Comparison of ENCODE assay signal across 8 cellular contexts in the genomic region with DNA sequence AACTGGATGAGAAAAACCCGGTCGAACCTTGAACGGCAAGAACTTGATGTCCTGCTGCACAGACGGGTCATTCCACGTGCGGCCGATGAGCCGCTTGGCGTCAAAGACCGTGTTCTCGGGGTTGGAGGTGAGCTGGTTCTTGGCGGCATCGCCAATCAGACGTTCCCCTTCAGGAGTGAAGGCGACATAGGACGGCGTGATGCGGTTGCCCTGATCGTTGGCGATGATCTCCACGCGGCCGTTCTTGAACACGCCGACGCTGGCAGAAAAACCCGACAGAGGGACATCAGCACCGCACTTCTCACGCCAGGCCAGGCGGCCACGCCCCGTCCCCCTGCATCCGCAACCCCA. TPM values are rescaled to one million over a fixed set of nuclear protein-coding genes. Genes with fewer than 3 reads are reported as not detected.
DNase-seq lines count a peak whose midpoint lies in the region; ATAC-seq and TF ChIP-seq lines count a peak whose summit lies in the region.

No MANE protein-coding gene starts in this region.

- H3K4me3 Mint-ChIP-seq in activated B cell treated with CpG ODN at 0.5 μM for 24 hours (peak overlapping the region; percentile 94), neural crest cell (peak overlapping the region; percentile 99)

- H3K4me1 Mint-ChIP-seq in activated B cell treated with CpG ODN at 0.5 μM for 24 hours = peaks cover 59% of the 10 kb centered on the region
- peaks cover 50% of the 10 kb centered on the region for H3K4me1 Mint-ChIP-seq in neural crest cell

- POLR2A ChIA-PET in activated B cell treated with CpG ODN at 0.5 μM for 24 hours (lab: Charles Lee) = interaction anchor here (0.5 to 6.3 kb wide), 24 partner anchors 9 to 1564 kb away, joined by 3 to 201 read pairs (median 6); a partner anchor contains a TSS

- peak overlapping the region; percentile 98 for H3K27ac Mint-ChIP-seq in activated B cell treated with CpG ODN at 0.5 μM for 24 hours
- peak overlapping the region; percentile 98 for H3K27ac Mint-ChIP-seq in neural crest cell (ENCODE audit: unreplicated experiment)

- H3K9me3 Mint-ChIP-seq in activated B cell treated with CpG ODN at 0.5 μM for 24 hours (no peaks in the 10 kb centered on the region), neural crest cell (no peaks in the 10 kb centered on the region)

- peaks cover 60% of the 10 kb centered on the region for H3K36me3 Mint-ChIP-seq in activated B cell treated with CpG ODN at 0.5 μM for 24 hours (ENCODE audit: low read depth)
- peaks cover 30% of the 10 kb centered on the region for H3K36me3 Mint-ChIP-seq in neural crest cell (ENCODE audit: low read depth)

- DNase-seq in Right ventricle myocardium inferior (ENCODE audit: missing footprints) = no peak
- DNase-seq in cardiac septum (ENCODE audit: low spot score) = no peak
- no peak for DNase-seq in activated B cell treated with CpG ODN at 0.5 μM for 24 hours
- DNase-seq in neural crest cell (ENCODE audit: low read depth, low spot score) = no peak
- DNase-seq in NCI-H2227 (lab: John Stamatoyannopoulos, UW; ENCODE audit: unreplicated experiment) = no peak

- ATAC-seq in Right ventricle myocardium inferior = peak; percentile 9
- peak; percentile 8 for ATAC-seq in HG03280 (IDR thresholded peaks at IDR 0.05; ENCODE audit: unreplicated experiment)
- ATAC-seq in activated B cell treated with CpG ODN at 0.5 μM for 24 hours (ENCODE audit: low read depth) = no peak
- ATAC-seq in esophagus mucosa = peak; percentile 8
- no peak for ATAC-seq in HG03342 (IDR thresholded peaks at IDR 0.05; ENCODE audit: unreplicated experiment)

- TF ChIP-seq CTCF in activated B cell treated with CpG ODN at 0.5 μM for 24 hours (IDR thresholded peaks at IDR 0.05) (no peak), neural crest cell (conservative IDR thresholded peaks at IDR 0.05) (no peak)

- H3K27me3 Mint-ChIP-seq in activated B cell treated with CpG ODN at 0.5 μM for 24 hours (no peaks in the 10 kb centered on the region), neural crest cell (ENCODE audit: low read depth) (peaks cover 4% of the 10 kb centered on the region)

- intact Hi-C loops in Right ventricle myocardium inferior (cut with DNase I) = loop anchor here (5.0 kb wide), 1 partner anchor 38 kb away; a partner anchor contains a TSS
- intact Hi-C loops in cardiac septum (cut with DNase I) = loop anchor here (5.0 kb wide), 2 partner anchors 38 to 298 kb away; a partner anchor contains a TSS
- intact Hi-C loops in activated B cell treated with CpG ODN at 0.5 μM for 24 hours (cut with micrococcal nuclease) = loop anchor here (2.0 to 10.0 kb wide), 3 partner anchors 378 to 1564 kb away; a partner anchor contains a TSS

- CTCF ChIA-PET in activated B cell treated with CpG ODN at 0.5 μM for 24 hours (lab: Charles Lee) = interaction anchor here (2.2 kb wide), 1 partner anchor 21 kb away, joined by 9 read pairs; a partner anchor contains a TSS

RNA-seq across cellular contexts. Expression of a gene that starts 0.5 kb away (rescaled TPM):
- 195 TPM for total RNA-seq in Right ventricle myocardium inferior
- total RNA-seq in cardiac septum = 284 TPM
- 118 and 119 TPM in 2 replicates for total RNA-seq in activated B cell treated with CpG ODN at 0.5 μM for 24 hours
- 119 TPM for total RNA-seq in esophagus mucosa
- 175 and 182 TPM in 2 replicates for total RNA-seq in neural crest cell

RNA-seq across cellular contexts. Expression of a gene that starts 21.0 kb away (rescaled TPM):
- 31.5 TPM for total RNA-seq in Right ventricle myocardium inferior
- 31.1 TPM for total RNA-seq in cardiac septum
- total RNA-seq in activated B cell treated with CpG ODN at 0.5 μM for 24 hours = 46.6 and 53.9 TPM in 2 replicates
- 34.6 TPM for total RNA-seq in esophagus mucosa
- 41.3 and 45.5 TPM in 2 replicates for total RNA-seq in neural crest cell

RNA-seq across cellular contexts. Expression of a gene that starts 40.3 kb away (rescaled TPM):
- total RNA-seq in Right ventricle myocardium inferior (8.3 TPM), cardiac septum (9.4 TPM), activated B cell treated with CpG ODN at 0.5 μM for 24 hours (19.1 and 19.4 TPM in 2 replicates), esophagus mucosa (15.0 TPM), neural crest cell (26.6 and 27.5 TPM in 2 replicates)

RNA-seq across cellular contexts. Expression of a gene that starts 51.0 kb away (rescaled TPM):
- total RNA-seq in Right ventricle myocardium inferior = 39.4 TPM
- total RNA-seq in cardiac septum = 32.5 TPM
- total RNA-seq in activated B cell treated with CpG ODN at 0.5 μM for 24 hours = 41.2 and 47.0 TPM in 2 replicates
- 38.8 TPM for total RNA-seq in esophagus mucosa
- total RNA-seq in neural crest cell = 45.3 and 46.2 TPM in 2 replicates

Comparison
In these comparisons a context has a peak if more than half of its experiments do, and no peak if none do; other contexts are left out.
1. ATAC-seq: peak in Right ventricle myocardium inferior (single experiment), HG03280 (single experiment) and esophagus mucosa (single experiment); none in activated B cell treated with CpG ODN at 0.5 μM for 24 hours (single experiment) and HG03342 (single experiment).